In the genomic region with DNA sequence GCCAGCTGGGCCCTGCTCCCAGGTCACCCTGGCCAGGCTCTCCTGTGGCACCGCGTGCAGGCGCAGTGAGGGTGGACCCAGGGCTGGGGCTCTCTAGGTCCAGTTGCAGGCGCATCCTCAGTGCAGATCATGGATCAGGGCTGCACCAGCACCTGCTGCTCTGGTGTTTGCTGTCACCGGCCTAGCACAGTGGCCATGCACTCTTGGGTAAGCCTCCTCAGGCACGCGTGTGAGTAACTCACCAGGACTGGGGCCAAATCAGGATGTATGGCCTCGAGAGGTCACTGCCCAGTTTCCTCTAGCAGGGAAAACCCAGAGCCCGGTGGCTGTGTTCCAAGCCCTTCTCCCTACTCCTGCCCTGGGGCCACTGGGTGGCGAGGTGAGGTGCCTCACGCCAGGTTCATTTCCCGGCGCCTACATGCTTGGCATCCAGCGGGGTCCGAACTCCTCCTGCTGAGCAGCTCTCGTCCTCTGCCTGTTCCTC, we compare ENCODE assay signal across 11 cellular contexts. TPM values are rescaled to one million over a fixed set of nuclear protein-coding genes. Genes with fewer than 3 reads are reported as not detected.
A peak's percentile ranks its signal among the peaks of the same experiment; 100 is the strongest.
DNase-seq lines count a peak whose midpoint lies in the region; ATAC-seq and TF ChIP-seq lines count a peak whose summit lies in the region.
"Had no signal": no experiment of that assay in that cellular context is flagged by ENCODE, and none has a peak within 500 bp of the region (broad histone marks: within the 10 kb centered on the region; RNA-seq: fewer than 3 reads in every experiment).

No MANE protein-coding gene starts in this region.

- H3K4me1 Mint-ChIP-seq in chondrocyte (ENCODE audit: low read depth), result no peaks in the 10 kb centered on the region

- H3K4me1 ChIP-seq in upper lobe of right lung, result peaks cover 10% of the 10 kb centered on the region

- H3K9me3 Mint-ChIP-seq in chondrocyte (ENCODE audit: low read depth), result no peaks in the 10 kb centered on the region
- H3K9me3 Mint-ChIP-seq: stimulated activated naive B cell treated with anti-CD40 and anti-IgM and Interleukin-4, amounts not matched to agents 10 μg/mL and 1 μg/mL and 100 μg/mL, for 72 hours; T-cell had no signal

- no peak for TF ChIP-seq POLR2A in lower leg skin (IDR thresholded peaks at IDR 0.05)

- H3K9me3 ChIP-seq in upper lobe of right lung, result no peaks in the 10 kb centered on the region

- H3K27me3 ChIP-seq in upper lobe of right lung, result no peaks in the 10 kb centered on the region

- H3K4me3 ChIP-seq in lower leg skin (ENCODE audit: low read depth, poor library complexity, severe bottlenecking), result no peak overlapping the region
- H3K4me3 ChIP-seq in upper lobe of right lung, result no peak overlapping the region

- peaks cover 12% of the 10 kb centered on the region for H3K27me3 Mint-ChIP-seq in chondrocyte (ENCODE audit: low read depth)

- H3K36me3 Mint-ChIP-seq in chondrocyte (ENCODE audit: low read depth), result no peaks in the 10 kb centered on the region
- H3K36me3 Mint-ChIP-seq: stimulated activated naive B cell treated with anti-CD40 and anti-IgM and Interleukin-4, amounts not matched to agents 10 μg/mL and 1 μg/mL and 100 μg/mL, for 72 hours; T-cell had no signal

- peak; percentile 14 for DNase-seq in activated T-cell treated with anti-CD3 and anti-CD28 coated beads, Interleukin-2, amount 50 U/mL, for 1 hour
- no peak for DNase-seq in activated T-cell treated with anti-CD3 and anti-CD28 coated beads, Interleukin-2, amount 50 U/mL, for 48 hours
- DNase-seq in chondrocyte (ENCODE audit: low spot score) (peak; percentile 88), lower leg skin (ENCODE audit: low spot score in 2 of 2) (peak; percentile 27 to 84), upper lobe of right lung (peak; percentile 82), NCI-H128 (lab: John Stamatoyannopoulos, UW; ENCODE audit: unreplicated experiment) (no peak)
- DNase-seq in stimulated activated CD4-positive, alpha-beta T cell treated with anti-CD3 and anti-CD28 coated beads, Interleukin-15, amount 100 ng/mL, for 24 hours, result no peak
- DNase-seq: NCI-H1694; stimulated activated naive B cell treated with anti-CD40 and anti-IgM and Interleukin-4, amounts not matched to agents 10 μg/mL and 1 μg/mL and 100 μg/mL, for 72 hours had no signal

- ATAC-seq in upper lobe of right lung, result peak; percentile 57
- ATAC-seq in GM21515 (IDR thresholded peaks at IDR 0.05; ENCODE audit: unreplicated experiment), result no peak
- ATAC-seq: stimulated activated naive B cell treated with anti-CD40 and anti-IgM and Interleukin-4, amounts not matched to agents 10 μg/mL and 1 μg/mL and 100 μg/mL, for 72 hours; T-cell had no signal

- intact Hi-C loops in lower leg skin (cut with DNase I; ENCODE audit: low total_unique reads), result no loop called here
- intact Hi-C loops in upper lobe of right lung (cut with DNase I), result no loop called here

- TF ChIP-seq CTCF in chondrocyte (IDR thresholded peaks at IDR 0.05) (no peak), lower leg skin (IDR thresholded peaks at IDR 0.05) (no peak), upper lobe of right lung (IDR thresholded peaks at IDR 0.05) (no peak)

- H3K36me3 ChIP-seq in upper lobe of right lung, result no peaks in the 10 kb centered on the region

- H3K27ac Mint-ChIP-seq in chondrocyte (ENCODE audit: unreplicated experiment), result no peak overlapping the region
- H3K27ac Mint-ChIP-seq: stimulated activated naive B cell treated with anti-CD40 and anti-IgM and Interleukin-4, amounts not matched to agents 10 μg/mL and 1 μg/mL and 100 μg/mL, for 72 hours; T-cell had no signal

- WGBS in lower leg skin, 2 donors, result 52 to 57% methylated on average over 16 of the region's 16 CpGs

- H3K27ac ChIP-seq in upper lobe of right lung, result no peak overlapping the region

- H3K4me3 Mint-ChIP-seq in chondrocyte (ENCODE audit: unreplicated experiment), result no peak overlapping the region
- H3K4me3 Mint-ChIP-seq: stimulated activated naive B cell treated with anti-CD40 and anti-IgM and Interleukin-4, amounts not matched to agents 10 μg/mL and 1 μg/mL and 100 μg/mL, for 72 hours; T-cell had no signal

RNA-seq across cellular contexts. Expression of a gene that starts 45.5 kb away (rescaled TPM):
- total RNA-seq in chondrocyte, result 38.5 to 51.9 TPM (median 43.2 TPM) in 3 replicates
- total RNA-seq in lower leg skin, result 10 to 100 TPM; 31.6 to 41.1 (median 37.3) TPM
- 30.8 TPM for total RNA-seq in upper lobe of right lung

RNA-seq across cellular contexts. Expression of a gene that starts 50.9 kb away (rescaled TPM):
- 0.51 to 1.9 TPM (median 0.60 TPM) in 3 replicates for total RNA-seq in chondrocyte
- total RNA-seq in lower leg skin, result 1 to 10 TPM; 2.3 to 8.1 (median 6.0) TPM
- total RNA-seq in upper lobe of right lung, result 3.3 TPM

Comparison
In these comparisons a context has a peak if more than half of its experiments do, and no peak if none do; other contexts are left out.
1. DNase-seq: peak in activated T-cell treated with anti-CD3 and anti-CD28 coated beads, Interleukin-2, amount 50 U/mL, for 1 hour (single experiment), chondrocyte (single experiment), lower leg skin (2 of 2) and upper lobe of right lung (single experiment); none in activated T-cell treated with anti-CD3 and anti-CD28 coated beads, Interleukin-2, amount 50 U/mL, for 48 hours (0 of 2), NCI-H128 (single experiment) and stimulated activated CD4-positive, alpha-beta T cell treated with anti-CD3 and anti-CD28 coated beads, Interleukin-15, amount 100 ng/mL, for 24 hours (single experiment).